8 cellular contexts compared by ENCODE assay signal in the genomic region with DNA sequence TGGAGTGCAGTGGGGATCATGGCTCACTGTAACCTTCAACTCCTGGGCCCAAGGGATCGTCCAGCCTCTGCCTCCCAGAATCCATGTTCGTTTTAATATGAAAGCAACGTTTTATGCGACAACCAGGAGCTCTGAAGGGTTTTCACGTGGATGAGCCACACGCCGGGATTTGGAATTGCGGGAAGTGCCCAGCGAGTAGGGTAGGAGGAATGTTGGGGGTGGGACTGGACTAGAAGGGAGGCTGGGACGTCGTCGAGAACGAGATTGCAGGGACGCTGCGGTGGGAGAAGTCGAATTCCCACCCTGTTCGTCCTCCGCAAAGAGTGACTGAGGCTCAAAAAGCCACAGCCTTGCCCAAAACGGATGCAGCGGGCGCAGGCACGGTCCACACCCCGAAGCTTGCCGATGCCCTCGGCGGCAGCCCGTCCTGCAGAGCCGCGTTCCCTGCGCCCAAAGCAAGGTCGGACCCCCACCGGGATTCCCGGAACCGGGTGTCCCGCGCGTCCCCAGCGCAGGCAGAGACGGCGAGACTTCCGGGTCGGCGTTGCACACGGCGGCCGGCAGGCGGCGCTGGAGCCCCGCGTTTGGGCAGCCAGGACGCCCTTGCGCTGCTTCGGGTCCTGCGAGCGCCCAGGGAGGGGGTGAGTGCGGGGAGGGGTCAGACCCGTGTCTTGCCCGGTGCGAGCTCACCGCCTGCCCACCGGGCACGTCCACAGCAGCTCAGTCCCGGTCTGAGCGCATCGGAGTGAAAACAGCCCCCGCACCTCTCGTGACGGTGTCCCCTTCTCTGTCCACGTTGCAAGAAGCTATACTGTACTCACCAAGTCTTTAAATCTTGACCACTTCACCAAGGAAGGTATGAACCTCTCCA.
DNase-seq lines count a peak whose midpoint lies in the region; ATAC-seq and TF ChIP-seq lines count a peak whose summit lies in the region.

No MANE protein-coding gene starts in this region.

- H3K36me3 Mint-ChIP-seq in CD14-positive monocyte, result no peaks in the 10 kb centered on the region

- peaks cover 21% of the 10 kb centered on the region for H3K27me3 ChIP-seq in NT2/D1 (ENCODE audit: insufficient read depth, insufficient read length)

- peak overlapping the region in 4 of 7 donors; percentile 14 to 76 (median 34) for H3K27ac Mint-ChIP-seq in CD14-positive monocyte

- intact Hi-C loops in CD14-positive monocyte (cut with micrococcal nuclease), result loop anchor here (10.0 kb wide), 2 partner anchors 115 to 405 kb away; no protein-coding TSS in a partner anchor

- H3K9ac ChIP-seq in NT2/D1 (ENCODE audit: insufficient read length, low read depth), result peak overlapping the region; percentile 96

- TF ChIP-seq CTCF in CD14-positive monocyte (IDR thresholded peaks at IDR 0.05) (peak; percentile 99), epithelial cell of proximal tubule (conservative IDR thresholded peaks at IDR 0.05; ENCODE audit: low read depth, low read length) (peak; percentile 91)

- H3K36me3 ChIP-seq in NT2/D1 (ENCODE audit: insufficient read depth, insufficient read length, low read length), result no peaks in the 10 kb centered on the region

- no peaks in the 10 kb centered on the region for H3K9me3 ChIP-seq in NT2/D1 (ENCODE audit: insufficient read depth, low read length)

- peaks cover 8% of the 10 kb centered on the region for H3K4me1 Mint-ChIP-seq in CD14-positive monocyte

- H3K4me3 Mint-ChIP-seq in CD14-positive monocyte, result peak overlapping the region; percentile 89 to 97

- H3K9me3 Mint-ChIP-seq in CD14-positive monocyte, result no peaks in the 10 kb centered on the region

- peaks cover 10% of the 10 kb centered on the region for H3K4me1 ChIP-seq in NT2/D1 (ENCODE audit: insufficient read depth, insufficient read length)

- peaks cover 4 to 9% (median 5%) of the 10 kb centered on the region in 3 donors for H3K27me3 Mint-ChIP-seq in CD14-positive monocyte (ENCODE audit: low read depth in 3 of 3)

- ATAC-seq in HG03521 (IDR thresholded peaks at IDR 0.05; ENCODE audit: unreplicated experiment), result peak; percentile 59

- H3K4me3 ChIP-seq in NT2/D1 (ENCODE audit: insufficient read length, low read depth), result peak overlapping the region; percentile 86
- H3K4me3 ChIP-seq in epithelial cell of proximal tubule (ENCODE audit: low read depth, low read length), result peak overlapping the region; percentile 80

- DNase-seq in CD14-positive monocyte (ENCODE audit: low spot score) (peak; percentile 57), GM19240 (ENCODE audit: insufficient read length, low spot score) (peak; percentile 57), NT2/D1 (ENCODE audit: low read depth, low spot score) (peak; percentile 70), activated T-cell treated with anti-CD3 and anti-CD28 coated beads for 1 hour (ENCODE audit: low read depth) (peak; percentile 69), epithelial cell of proximal tubule (ENCODE audit: low read depth) (no peak), mucosa of gallbladder (ENCODE audit: low spot score) (peak; percentile 75)
- DNase-seq in stimulated activated CD8-positive, alpha-beta memory T cell treated with anti-CD3 and anti-CD28 coated beads, Interleukin-4, amount 100 ng/mL, for 4 hours (ENCODE audit: low read depth in 2 of 2, low spot score in 1 of 2), result peak; percentile 52 to 53
